Comparison of ENCODE assay signal across 1 cellular context in the genomic region with DNA sequence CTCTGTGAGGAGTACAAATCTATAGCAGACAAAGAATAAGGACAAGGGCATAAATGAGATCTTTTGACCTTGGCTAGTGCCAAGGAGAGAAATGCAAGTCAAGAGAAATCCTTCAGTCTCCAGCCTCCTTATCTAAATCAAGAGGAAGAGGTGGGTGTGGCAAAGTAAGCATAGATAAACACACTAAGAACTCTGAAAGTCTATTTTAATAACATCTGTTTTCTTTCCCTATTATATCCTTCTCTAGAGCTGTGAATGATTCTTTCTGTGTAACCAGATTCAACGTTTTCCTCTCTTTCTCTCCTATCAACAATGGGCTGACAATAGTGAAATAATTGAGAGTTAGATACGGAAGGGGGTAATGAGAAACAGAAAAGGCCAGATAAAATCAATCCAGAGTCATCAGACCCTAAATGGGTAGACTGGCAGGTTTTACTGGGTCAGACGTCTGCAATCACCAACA.
A peak's percentile ranks its signal among the peaks of the same experiment; 100 is the strongest.
TF ChIP-seq lines count a peak whose summit lies in the region.

No MANE protein-coding gene starts in this region.

TF ChIP-seq in SK-N-SH, 30 proteins besides CTCF, POLR2A, EP300 and RAD21 (continued from another document):
- TF ChIP-seq TAF1 (IDR thresholded peaks at IDR 0.05; ENCODE audit: borderline replicate concordance, low read depth, low read length) (no peak), FOXM1 (IDR thresholded peaks at IDR 0.05; ENCODE audit: low read depth) (no peak), YY1 (IDR thresholded peaks at IDR 0.05; ENCODE audit: low read depth) (no peak), RCOR1 (IDR thresholded peaks at IDR 0.05; ENCODE audit: low read length) (peak; percentile 85), JUND (IDR thresholded peaks at IDR 0.05) (0 out of 2 replicates have a peak, but pooled peaks have one; percentile 5), TCF12 (IDR thresholded peaks at IDR 0.05) (peak; percentile 74), MEF2A (IDR thresholded peaks at IDR 0.05; ENCODE audit: borderline replicate concordance, low read depth) (no peak), EZH2phosphoT487 (IDR thresholded peaks at IDR 0.05; ENCODE audit: borderline replicate concordance, low read depth) (no peak), CHD2 (IDR thresholded peaks at IDR 0.05; ENCODE audit: low read length, partially characterized antibody) (peak; percentile 74), SIN3A (IDR thresholded peaks at IDR 0.05; ENCODE audit: borderline replicate concordance, low read depth, low read length) (no peak), MXI1 (IDR thresholded peaks at IDR 0.05; ENCODE audit: low read depth, low read length) (no peak), GABPA (IDR thresholded peaks at IDR 0.05; ENCODE audit: low read depth) (no peak), FOXJ3 (CRISPR knock-in tag; IDR thresholded peaks at IDR 0.05) (peak; percentile 97), RXRA (IDR thresholded peaks at IDR 0.05; ENCODE audit: borderline replicate concordance, low read depth) (no peak), ELF1 (IDR thresholded peaks at IDR 0.05) (no peak), SMC3 (IDR thresholded peaks at IDR 0.05; ENCODE audit: low read depth, low read length) (no peak), NRF1 (IDR thresholded peaks at IDR 0.05; ENCODE audit: low read depth, low read length) (no peak), FOSL2 (IDR thresholded peaks at IDR 0.05; ENCODE audit: borderline replicate concordance, low read depth) (no peak), GATA2 (CRISPR knock-in tag; IDR thresholded peaks at IDR 0.05) (peak; percentile 96), TEAD4 (IDR thresholded peaks at IDR 0.05; ENCODE audit: borderline replicate concordance, insufficient read depth) (0 out of 2 replicates have a peak, but pooled peaks have one; percentile 27), RFX5 (IDR thresholded peaks at IDR 0.05; ENCODE audit: low read length) (no peak; the same call in 1 of the 2 replicates), POLR2AphosphoS5 (IDR thresholded peaks at IDR 0.05; ENCODE audit: low read depth, low read length) (0 out of 2 replicates have a peak, but pooled peaks have one; percentile 40)
- TF ChIP-seq, protein P1, sequence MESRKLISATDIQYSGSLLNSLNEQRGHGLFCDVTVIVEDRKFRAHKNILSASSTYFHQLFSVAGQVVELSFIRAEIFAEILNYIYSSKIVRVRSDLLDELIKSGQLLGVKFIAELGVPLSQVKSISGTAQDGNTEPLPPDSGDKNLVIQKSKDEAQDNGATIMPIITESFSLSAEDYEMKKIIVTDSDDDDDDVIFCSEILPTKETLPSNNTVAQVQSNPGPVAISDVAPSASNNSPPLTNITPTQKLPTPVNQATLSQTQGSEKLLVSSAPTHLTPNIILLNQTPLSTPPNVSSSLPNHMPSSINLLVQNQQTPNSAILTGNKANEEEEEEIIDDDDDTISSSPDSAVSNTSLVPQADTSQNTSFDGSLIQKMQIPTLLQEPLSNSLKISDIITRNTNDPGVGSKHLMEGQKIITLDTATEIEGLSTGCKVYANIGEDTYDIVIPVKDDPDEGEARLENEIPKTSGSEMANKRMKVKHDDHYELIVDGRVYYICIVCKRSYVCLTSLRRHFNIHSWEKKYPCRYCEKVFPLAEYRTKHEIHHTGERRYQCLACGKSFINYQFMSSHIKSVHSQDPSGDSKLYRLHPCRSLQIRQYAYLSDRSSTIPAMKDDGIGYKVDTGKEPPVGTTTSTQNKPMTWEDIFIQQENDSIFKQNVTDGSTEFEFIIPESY (IDR thresholded peaks at IDR 0.05; ENCODE audit: borderline replicate concordance, low read depth): no peak
- TF ChIP-seq, protein P2, sequence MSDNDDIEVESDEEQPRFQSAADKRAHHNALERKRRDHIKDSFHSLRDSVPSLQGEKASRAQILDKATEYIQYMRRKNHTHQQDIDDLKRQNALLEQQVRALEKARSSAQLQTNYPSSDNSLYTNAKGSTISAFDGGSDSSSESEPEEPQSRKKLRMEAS (IDR thresholded peaks at IDR 0.05; ENCODE audit: low read depth): no peak
- TF ChIP-seq, protein P3, sequence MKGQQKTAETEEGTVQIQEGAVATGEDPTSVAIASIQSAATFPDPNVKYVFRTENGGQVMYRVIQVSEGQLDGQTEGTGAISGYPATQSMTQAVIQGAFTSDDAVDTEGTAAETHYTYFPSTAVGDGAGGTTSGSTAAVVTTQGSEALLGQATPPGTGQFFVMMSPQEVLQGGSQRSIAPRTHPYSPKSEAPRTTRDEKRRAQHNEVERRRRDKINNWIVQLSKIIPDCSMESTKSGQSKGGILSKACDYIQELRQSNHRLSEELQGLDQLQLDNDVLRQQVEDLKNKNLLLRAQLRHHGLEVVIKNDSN (IDR thresholded peaks at IDR 0.05; ENCODE audit: borderline replicate concordance, low read depth): no peak
- TF ChIP-seq, protein P4, sequence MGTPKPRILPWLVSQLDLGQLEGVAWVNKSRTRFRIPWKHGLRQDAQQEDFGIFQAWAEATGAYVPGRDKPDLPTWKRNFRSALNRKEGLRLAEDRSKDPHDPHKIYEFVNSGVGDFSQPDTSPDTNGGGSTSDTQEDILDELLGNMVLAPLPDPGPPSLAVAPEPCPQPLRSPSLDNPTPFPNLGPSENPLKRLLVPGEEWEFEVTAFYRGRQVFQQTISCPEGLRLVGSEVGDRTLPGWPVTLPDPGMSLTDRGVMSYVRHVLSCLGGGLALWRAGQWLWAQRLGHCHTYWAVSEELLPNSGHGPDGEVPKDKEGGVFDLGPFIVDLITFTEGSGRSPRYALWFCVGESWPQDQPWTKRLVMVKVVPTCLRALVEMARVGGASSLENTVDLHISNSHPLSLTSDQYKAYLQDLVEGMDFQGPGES (IDR thresholded peaks at IDR 0.05; ENCODE audit: low read depth, low read length): no peak
TF ChIP-seq in SK-N-SH: peak in this region for 9.
